ENCODE assay signal across 24 cellular contexts in the genomic region with DNA sequence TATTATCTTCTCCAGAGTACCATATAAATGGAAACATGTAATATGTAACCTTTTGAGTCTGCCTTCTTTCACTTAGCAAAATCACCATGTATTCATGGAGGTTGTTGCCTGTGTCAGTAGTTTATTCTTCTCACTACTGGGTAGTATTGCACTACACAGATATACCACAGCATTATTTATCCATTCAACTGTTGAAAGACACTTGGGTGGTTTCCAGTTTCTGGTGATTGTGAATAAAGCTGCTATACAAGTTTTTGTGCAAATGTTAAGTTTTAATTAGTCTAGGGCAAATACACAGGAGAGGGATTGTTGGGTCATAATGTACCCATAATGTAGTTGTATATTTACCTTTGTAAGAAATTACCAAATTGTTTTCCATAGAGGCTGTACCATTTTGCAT.
"Had no signal": no experiment of that assay in that cellular context is flagged by ENCODE, and none has a peak within 500 bp of the region (broad histone marks: within the 10 kb centered on the region; RNA-seq: fewer than 3 reads in every experiment).

No MANE protein-coding gene starts in this region.

- FAIRE-seq: keratinocyte had no signal

- H3K36me3 ChIP-seq: gastrocnemius medialis, lower lobe of right lung, sigmoid colon, stomach, thyroid gland, vagina had no signal

- H3K27ac ChIP-seq: epithelial cell of prostate, gastrocnemius medialis, lower lobe of right lung, psoas muscle, sigmoid colon, stomach, thyroid gland, vagina had no signal

- H3K36me3 Mint-ChIP-seq: naive thymus-derived CD8-positive, alpha-beta T cell; stimulated activated effector memory CD8-positive, alpha-beta T cell treated with anti-CD3 and anti-CD28 coated beads, Interleukin-12 subunit alpha, Interleukin-12 subunit beta, amount 100 ng/mL, for 72 hours had no signal

- H3K27me3 ChIP-seq: thyroid gland, vagina had no signal

- H3K9me3 Mint-ChIP-seq: naive thymus-derived CD8-positive, alpha-beta T cell; stimulated activated effector memory CD8-positive, alpha-beta T cell treated with anti-CD3 and anti-CD28 coated beads, Interleukin-12 subunit alpha, Interleukin-12 subunit beta, amount 100 ng/mL, for 72 hours had no signal

- H3K27ac Mint-ChIP-seq: endodermal cell; naive thymus-derived CD8-positive, alpha-beta T cell; nephron progenitor cell; stimulated activated effector memory CD8-positive, alpha-beta T cell treated with anti-CD3 and anti-CD28 coated beads, Interleukin-12 subunit alpha, Interleukin-12 subunit beta, amount 100 ng/mL, for 72 hours had no signal

- ATAC-seq: esophagus mucosa; gastrocnemius medialis; left ventricle myocardium superior; lower lobe of right lung; naive thymus-derived CD8-positive, alpha-beta T cell; psoas muscle; right cardiac atrium; stimulated activated effector memory CD8-positive, alpha-beta T cell treated with anti-CD3 and anti-CD28 coated beads, Interleukin-12 subunit alpha, Interleukin-12 subunit beta, amount 100 ng/mL, for 72 hours had no signal

- H3K4me1 ChIP-seq: lower lobe of right lung, psoas muscle, sigmoid colon, stomach, thyroid gland, vagina had no signal

- DNase-seq: effector CD8-positive, alpha-beta T cell; endodermal cell; foreskin fibroblast; gastrocnemius medialis; head of caudate nucleus; left ventricle myocardium superior; lower lobe of right lung; naive thymus-derived CD8-positive, alpha-beta T cell; nephron progenitor cell; nucleus accumbens; psoas muscle; right cardiac atrium; sigmoid colon; stimulated activated CD4-positive, alpha-beta T cell treated with anti-CD3 and anti-CD28 coated beads, Interleukin-2, amount 100 ng/mL, for 24 hours; stimulated activated CD4-positive, alpha-beta T cell treated with anti-CD3 and anti-CD28 coated beads, Interleukin-4, amount 100 ng/mL, for 24 hours; stimulated activated naive CD4-positive, alpha-beta T cell treated with Interleukin-2 at 50 U/mL for 16 hours; stomach; thyroid gland; trophoblast cell had no signal

- H3K9me3 ChIP-seq: gastrocnemius medialis, lower lobe of right lung, psoas muscle, thyroid gland, vagina had no signal

- H3K4me3 ChIP-seq: gastrocnemius medialis, lower lobe of right lung, psoas muscle, sigmoid colon, stomach, thyroid gland, vagina had no signal
